ENCODE assay signal across 10 cellular contexts in the genomic region with DNA sequence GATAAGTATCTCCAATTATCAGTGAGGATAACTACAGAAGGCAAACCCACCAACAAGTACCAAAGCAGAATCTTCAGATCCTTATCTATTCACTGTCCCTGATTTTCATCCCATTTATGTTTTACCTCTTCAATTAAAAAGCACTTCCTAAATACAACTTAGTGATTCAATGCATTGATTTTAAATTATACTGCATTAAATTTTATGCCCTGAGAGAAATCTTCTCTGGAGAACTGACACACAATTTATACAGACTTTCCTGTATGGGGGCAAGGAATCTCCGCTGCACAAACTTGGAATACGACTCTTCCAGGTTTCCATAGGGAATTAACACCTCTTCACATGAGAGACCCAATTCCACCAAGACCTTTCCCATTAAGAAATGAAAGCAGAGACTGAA. TPM values are rescaled to one million over a fixed set of nuclear protein-coding genes. Genes with fewer than 3 reads are reported as not detected.
"Had no signal": no experiment of that assay in that cellular context is flagged by ENCODE, and none has a peak within 500 bp of the region (broad histone marks: within the 10 kb centered on the region; RNA-seq: fewer than 3 reads in every experiment).

A gene with protein sequence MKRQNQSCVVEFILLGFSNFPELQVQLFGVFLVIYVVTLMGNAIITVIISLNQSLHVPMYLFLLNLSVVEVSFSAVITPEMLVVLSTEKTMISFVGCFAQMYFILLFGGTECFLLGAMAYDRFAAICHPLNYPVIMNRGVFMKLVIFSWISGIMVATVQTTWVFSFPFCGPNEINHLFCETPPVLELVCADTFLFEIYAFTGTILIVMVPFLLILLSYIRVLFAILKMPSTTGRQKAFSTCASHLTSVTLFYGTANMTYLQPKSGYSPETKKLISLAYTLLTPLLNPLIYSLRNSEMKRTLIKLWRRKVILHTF (minus strand): TSS at position 101 of the 400 bp plus-strand sequence. CDS start 2,188 bp downstream, outside the sequence.

- H3K36me3 ChIP-seq: HAP-1 had no signal

- H3K27ac ChIP-seq: GM23248 had no signal

- DNase-seq: GM23248, GOT3, H7, H9, HCEC 1CT, HFFc6 had no signal

- H3K4me1 ChIP-seq: HAP-1 had no signal

- H3K4me2 ChIP-seq: GM23338 had no signal

- H3K4me3 ChIP-seq: GM23248, GM23338, HAP-1 had no signal

- H3K9me3 ChIP-seq: HAP-1 had no signal

- H2AFZ ChIP-seq: GM23248, GM23338 had no signal

RNA-seq across cellular contexts. Expression of the gene that starts here (rescaled TPM):
- total RNA-seq: H1, H4, H7, H9 had no signal
